Comparison of ENCODE assay signal across 8 cellular contexts in the genomic region with DNA sequence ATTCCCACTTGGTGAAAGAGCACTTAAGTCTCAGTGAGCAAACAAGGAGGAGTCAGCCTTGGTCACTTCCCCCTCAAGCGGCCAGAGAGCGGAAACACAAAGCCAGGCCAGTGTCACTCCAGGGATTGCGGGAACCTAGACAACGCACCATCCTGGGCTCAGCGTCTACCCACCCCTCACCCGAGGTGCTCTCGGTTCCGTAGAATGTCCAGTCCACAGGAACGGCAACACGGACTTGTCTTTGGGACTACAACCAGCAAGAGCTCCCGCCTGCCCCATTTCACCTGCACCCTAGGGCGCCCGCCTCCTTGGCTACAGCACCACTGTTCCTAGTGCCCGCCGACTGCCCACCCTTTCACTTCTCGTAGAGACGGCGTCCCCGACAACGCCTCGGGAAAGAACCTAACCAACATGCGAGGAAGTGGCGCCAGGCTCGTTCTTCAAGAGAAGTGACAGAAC. TPM values are rescaled to one million over a fixed set of nuclear protein-coding genes. Genes with fewer than 3 reads are reported as not detected.
DNase-seq lines count a peak whose midpoint lies in the region; ATAC-seq and TF ChIP-seq lines count a peak whose summit lies in the region.

No MANE protein-coding gene starts in this region.

- WGBS in upper lobe of left lung, 2 donors: 0 to 3% methylated on average over 7 to 24 of the region's 24 CpGs

- H3K27ac Mint-ChIP-seq in activated T-helper 2 cell treated with anti-CD3 and anti-CD28 coated beads, Interferon-gamma antibody, Interleukin-2, Interleukin-4, amounts not matched to agents 10 μg/mL and 5 μg/mL and 100 μg/mL, durations not matched to agents 14 hours and 24 hours and 36 hours: peak overlapping the region; percentile 80
- peak overlapping the region; percentile 97 for H3K27ac Mint-ChIP-seq in nephron progenitor cell

- H3K27me3 Mint-ChIP-seq in activated T-helper 2 cell treated with anti-CD3 and anti-CD28 coated beads, Interferon-gamma antibody, Interleukin-2, Interleukin-4, amounts not matched to agents 10 μg/mL and 5 μg/mL and 100 μg/mL, durations not matched to agents 14 hours and 24 hours and 36 hours (ENCODE audit: low read depth): peaks cover 1% of the 10 kb centered on the region
- H3K27me3 Mint-ChIP-seq in nephron progenitor cell (ENCODE audit: low read depth, poor library complexity): no peaks in the 10 kb centered on the region

- no peaks in the 10 kb centered on the region for H3K9me3 Mint-ChIP-seq in activated T-helper 2 cell treated with anti-CD3 and anti-CD28 coated beads, Interferon-gamma antibody, Interleukin-2, Interleukin-4, amounts not matched to agents 10 μg/mL and 5 μg/mL and 100 μg/mL, durations not matched to agents 14 hours and 24 hours and 36 hours
- no peaks in the 10 kb centered on the region for H3K9me3 Mint-ChIP-seq in nephron progenitor cell

- peak; percentile 60 for DNase-seq in Caki2 (ENCODE audit: low read depth)
- DNase-seq in NCI-H82 treated with DMSO at 0.1 percent for 48 hours (lab: John Stamatoyannopoulos, UW; ENCODE audit: unreplicated experiment): peak; percentile 16
- DNase-seq in activated T-helper 2 cell treated with anti-CD3 and anti-CD28 coated beads, Interferon-gamma antibody, Interleukin-2, Interleukin-4, amounts not matched to agents 10 μg/mL and 5 μg/mL and 100 μg/mL, durations not matched to agents 14 hours and 24 hours and 36 hours (ENCODE audit: low spot score): no peak
- DNase-seq in fibroblast of villous mesenchyme (ENCODE audit: low read depth): peak; percentile 62
- peak; percentile 60 for DNase-seq in nephron progenitor cell
- DNase-seq in upper lobe of left lung: peak in 1 of 2 donors; percentile 76

- ATAC-seq in GM19395 (IDR thresholded peaks at IDR 0.05; ENCODE audit: unreplicated experiment) (peak; percentile 51), HG03457 (IDR thresholded peaks at IDR 0.05; ENCODE audit: unreplicated experiment) (peak; percentile 35), upper lobe of left lung (ENCODE audit: low FRiP score in 2 of 2) (peak; percentile 89 to 92)

- H3K27me3 ChIP-seq in upper lobe of left lung: no peaks in the 10 kb centered on the region

- no peak for TF ChIP-seq EP300 in upper lobe of left lung (IDR thresholded peaks at IDR 0.05)

- H3K27ac ChIP-seq in upper lobe of left lung: peak overlapping the region; percentile 87 to 92 (median 92)

- H3K4me3 ChIP-seq in fibroblast of villous mesenchyme (ENCODE audit: low read depth, low read length): peak overlapping the region; percentile 94
- peak overlapping the region; percentile 63 to 87 (median 81) for H3K4me3 ChIP-seq in upper lobe of left lung

- intact Hi-C loops in activated T-helper 2 cell treated with anti-CD3 and anti-CD28 coated beads, Interferon-gamma antibody, Interleukin-2, Interleukin-4, amounts not matched to agents 10 μg/mL and 5 μg/mL and 100 μg/mL, durations not matched to agents 14 hours and 24 hours and 36 hours (cut with micrococcal nuclease): loop anchor here (1.0 to 5.0 kb wide), 3 partner anchors 322 to 1557 kb away; partner anchors contain the start of genes ATP1A1, MAN1A2 and TENT5C

- TF ChIP-seq CTCF in fibroblast of villous mesenchyme (IDR thresholded peaks at IDR 0.05; ENCODE audit: insufficient read depth, low read depth, low read length): peak; percentile 32
- no peak for TF ChIP-seq CTCF in nephron progenitor cell (IDR thresholded peaks at IDR 0.05)
- TF ChIP-seq CTCF in upper lobe of left lung (IDR thresholded peaks at IDR 0.05): peak in 1 of 6 experiments; percentile 17

- peak overlapping the region; percentile 93 for H3K4me3 Mint-ChIP-seq in activated T-helper 2 cell treated with anti-CD3 and anti-CD28 coated beads, Interferon-gamma antibody, Interleukin-2, Interleukin-4, amounts not matched to agents 10 μg/mL and 5 μg/mL and 100 μg/mL, durations not matched to agents 14 hours and 24 hours and 36 hours (ENCODE audit: low read depth)
- peak overlapping the region; percentile 99 for H3K4me3 Mint-ChIP-seq in nephron progenitor cell

- peaks cover 43% of the 10 kb centered on the region for H3K4me1 Mint-ChIP-seq in activated T-helper 2 cell treated with anti-CD3 and anti-CD28 coated beads, Interferon-gamma antibody, Interleukin-2, Interleukin-4, amounts not matched to agents 10 μg/mL and 5 μg/mL and 100 μg/mL, durations not matched to agents 14 hours and 24 hours and 36 hours (ENCODE audit: low read depth)
- H3K4me1 Mint-ChIP-seq in nephron progenitor cell: peaks cover 44% of the 10 kb centered on the region

- H3K4me1 ChIP-seq in upper lobe of left lung: peaks cover 28 to 52% (median 34%) of the 10 kb centered on the region in 4 donors

- H3K36me3 Mint-ChIP-seq in activated T-helper 2 cell treated with anti-CD3 and anti-CD28 coated beads, Interferon-gamma antibody, Interleukin-2, Interleukin-4, amounts not matched to agents 10 μg/mL and 5 μg/mL and 100 μg/mL, durations not matched to agents 14 hours and 24 hours and 36 hours (ENCODE audit: low read depth): peaks cover 28% of the 10 kb centered on the region
- peaks cover 10% of the 10 kb centered on the region for H3K36me3 Mint-ChIP-seq in nephron progenitor cell (ENCODE audit: low read depth)

- no peaks in the 10 kb centered on the region for H3K9me3 ChIP-seq in upper lobe of left lung

- TF ChIP-seq POLR2A in upper lobe of left lung (IDR thresholded peaks at IDR 0.05): no peak

- peaks cover 0 to under 1% (median 0%) of the 10 kb centered on the region in 4 donors for H3K36me3 ChIP-seq in upper lobe of left lung

- in situ Hi-C loops in Caki2 (cut with HindIII; ENCODE audit: low pct_unique_long_range_greater_than_20kb, low sequenced_read_pairs): no loop called here

RNA-seq across cellular contexts. Expression of gene GDAP2, which starts 0.5 kb away (rescaled TPM):
- total RNA-seq in Caki2 (2014; rRNA removed; shearing (Covaris generic); ENCODE audit: low replicate concordance): 5.7 and 14.5 TPM in 2 replicates
- 19.7 and 25.3 TPM in 2 replicates for total RNA-seq in activated T-helper 2 cell treated with anti-CD3 and anti-CD28 coated beads, Interferon-gamma antibody, Interleukin-2, Interleukin-4, amounts not matched to agents 10 μg/mL and 5 μg/mL and 100 μg/mL, durations not matched to agents 14 hours and 24 hours and 36 hours
- total RNA-seq in fibroblast of villous mesenchyme (18.7 and 34.5 TPM in 2 replicates), upper lobe of left lung (10 to 100 TPM; 20.4 to 52.4 (median 30.2) TPM)

RNA-seq across cellular contexts. Expression of gene WDR3, which starts 0.6 kb away (rescaled TPM):
- 19.3 and 21.9 TPM in 2 replicates for total RNA-seq in Caki2 (2014; rRNA removed; shearing (Covaris generic); ENCODE audit: low replicate concordance)
- 54.2 and 55.5 TPM in 2 replicates for total RNA-seq in activated T-helper 2 cell treated with anti-CD3 and anti-CD28 coated beads, Interferon-gamma antibody, Interleukin-2, Interleukin-4, amounts not matched to agents 10 μg/mL and 5 μg/mL and 100 μg/mL, durations not matched to agents 14 hours and 24 hours and 36 hours
- total RNA-seq in fibroblast of villous mesenchyme (11.6 and 17.7 TPM in 2 replicates), upper lobe of left lung (10 to 100 TPM in 4 of 6 donors, 1 to 10 TPM in 2; 2.3 to 17.7 (median 11.3) TPM)

Comparison
In these comparisons a context has a peak if more than half of its experiments do, and no peak if none do; other contexts are left out.
1. ATAC-seq: peak in every context shown above with its lines; median percentile 90 in upper lobe of left lung; 51 in GM19395; 35 in HG03457.